Comparison of ENCODE assay signal across 10 cellular contexts in the genomic region with DNA sequence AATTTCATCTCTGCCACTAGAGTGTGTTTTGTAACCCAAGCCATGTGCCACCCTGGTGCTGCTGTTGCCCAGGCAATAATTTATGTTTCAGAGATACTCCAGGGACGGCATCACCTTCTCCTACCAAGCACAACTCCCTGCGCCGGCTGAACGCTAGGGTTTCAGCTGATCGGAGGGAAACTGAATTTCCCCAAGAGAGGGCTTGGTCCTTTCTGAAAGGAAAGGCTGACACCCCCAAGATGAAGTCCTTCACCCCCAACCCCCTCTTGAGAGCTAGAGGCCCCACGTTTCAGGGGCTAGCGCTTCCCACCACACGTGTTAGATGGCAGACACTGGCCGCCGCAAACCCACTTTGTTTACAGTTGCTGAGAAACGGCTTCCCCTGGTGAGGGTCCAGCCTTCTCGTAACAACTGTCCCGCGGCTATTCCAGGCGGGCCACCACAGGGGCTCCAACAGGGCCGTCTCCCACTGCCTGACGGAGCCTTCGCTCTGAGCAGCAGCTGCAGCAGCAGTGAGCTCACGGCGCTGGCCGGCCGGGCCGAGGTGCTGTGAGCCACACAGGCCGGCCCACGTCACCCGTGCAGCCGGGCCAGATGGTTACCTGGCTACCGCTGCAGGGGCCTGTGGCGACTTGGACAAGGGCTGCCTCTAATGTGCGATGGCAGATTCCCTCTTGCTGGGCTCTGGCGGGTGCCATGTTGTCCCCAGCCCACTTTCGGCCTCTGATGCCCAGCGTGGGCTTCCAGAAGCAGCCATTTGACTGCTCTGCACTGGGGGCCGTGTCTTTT.
DNase-seq lines count a peak whose midpoint lies in the region; ATAC-seq and TF ChIP-seq lines count a peak whose summit lies in the region.
"Had no signal": no experiment of that assay in that cellular context is flagged by ENCODE, and none has a peak within 500 bp of the region (broad histone marks: within the 10 kb centered on the region; RNA-seq: fewer than 3 reads in every experiment).

No MANE protein-coding gene starts in this region.

- TF ChIP-seq EP300 in tibial nerve (IDR thresholded peaks at IDR 0.05), result no peak

- no peak for TF ChIP-seq POLR2A in tibial nerve (IDR thresholded peaks at IDR 0.05)

- ATAC-seq in HG02678 (IDR thresholded peaks at IDR 0.05; ENCODE audit: unreplicated experiment), result no peak
- ATAC-seq in GM18868 (IDR thresholded peaks at IDR 0.05; ENCODE audit: unreplicated experiment), result no peak

- H3K27me3 Mint-ChIP-seq in mesothelial cell of epicardium (ENCODE audit: low read depth), result peaks cover 2% of the 10 kb centered on the region

- H3K9me3 Mint-ChIP-seq in mesothelial cell of epicardium, result no peaks in the 10 kb centered on the region

- intact Hi-C loops in dorsolateral prefrontal cortex (cut with DNase I), result no loop called here

- WGBS in tibial nerve, 2 donors, result 37 to 49% methylated on average over 34 of the region's 34 CpGs

- peak overlapping the region; percentile 65 to 97 (median 86) for H3K4me2 ChIP-seq in BLaER1 treated with 17β-estradiol and CSF1 and Interleukin-3, amounts not matched to agents 10 nM and 100 nM
- H3K4me2 ChIP-seq: smooth muscle cell had no signal

- peak overlapping the region in 9 of 11 experiments; percentile 0 to 57 (median 34); a peak in 14 of 22 replicates for H3K9ac ChIP-seq in BLaER1 treated with 17β-estradiol and CSF1 and Interleukin-3, amounts not matched to agents 10 nM and 100 nM

- H3K4me3 Mint-ChIP-seq in mesothelial cell of epicardium, result no peak overlapping the region

- H3K9me3 ChIP-seq in BLaER1 treated with 17β-estradiol and CSF1 and Interleukin-3, amounts not matched to agents 10 nM and 100 nM (replicated peaks in 1 of 11), result no peaks in the 10 kb centered on the region
- no peaks in the 10 kb centered on the region for H3K9me3 ChIP-seq in tibial nerve

- peaks cover 27 to 69% (median 66%) of the 10 kb centered on the region in 10 experiments for H3K4me1 ChIP-seq in BLaER1 treated with 17β-estradiol and CSF1 and Interleukin-3, amounts not matched to agents 10 nM and 100 nM
- peaks cover 0 to 16% (median 3%) of the 10 kb centered on the region in 4 donors for H3K4me1 ChIP-seq in tibial nerve

- peaks cover 16% of the 10 kb centered on the region for H3K4me1 Mint-ChIP-seq in mesothelial cell of epicardium

- H3K4me3 ChIP-seq in BLaER1 treated with 17β-estradiol and CSF1 and Interleukin-3, amounts not matched to agents 10 nM and 100 nM, result peak overlapping the region in 2 of 10 experiments; percentile 0 to 17; a peak in 2 of 20 replicates
- H3K4me3 ChIP-seq in dorsolateral prefrontal cortex (peak overlapping the region in 19 of 59 donors; percentile 1 to 39 (median 24)), tibial nerve (no peak overlapping the region)
- H3K4me3 ChIP-seq: smooth muscle cell had no signal

- H3K27ac Mint-ChIP-seq in mesothelial cell of epicardium, result peak overlapping the region; percentile 9

- peak overlapping the region in 5 of 11 experiments; percentile 8 to 55 (median 24); a peak in 9 of 22 replicates for H3K27ac ChIP-seq in BLaER1 treated with 17β-estradiol and CSF1 and Interleukin-3, amounts not matched to agents 10 nM and 100 nM
- peak overlapping the region in 56 of 59 donors; percentile 13 to 93 (median 72) for H3K27ac ChIP-seq in dorsolateral prefrontal cortex
- H3K27ac ChIP-seq in tibial nerve, result no peak overlapping the region
- H3K27ac ChIP-seq: C4-2B had no signal

- peaks cover 7% of the 10 kb centered on the region for H3K36me3 Mint-ChIP-seq in mesothelial cell of epicardium

- peaks cover 0 to 6% (median 0%) of the 10 kb centered on the region in 11 experiments; a peak in 1 of 22 replicates for H4K20me1 ChIP-seq in BLaER1 treated with 17β-estradiol and CSF1 and Interleukin-3, amounts not matched to agents 10 nM and 100 nM

- peaks cover 12 to 52% (median 22%) of the 10 kb centered on the region in 11 experiments; a peak in 21 of 22 replicates for H3K27me3 ChIP-seq in BLaER1 treated with 17β-estradiol and CSF1 and Interleukin-3, amounts not matched to agents 10 nM and 100 nM
- peaks cover 0 to 7% (median 0%) of the 10 kb centered on the region in 45 donors for H3K27me3 ChIP-seq in dorsolateral prefrontal cortex
- peaks cover 0 to 38% of the 10 kb centered on the region in 2 donors for H3K27me3 ChIP-seq in tibial nerve

- TF ChIP-seq CTCF in dorsolateral prefrontal cortex (IDR thresholded peaks at IDR 0.05 in 54 of 56, conservative IDR thresholded peaks at IDR 0.05 in 2 of 56; ENCODE audit: low read depth in 1 of 56, partially characterized antibody in 56 of 56) (peak in 1 of 56 donors; percentile 14), mesothelial cell of epicardium (IDR thresholded peaks at IDR 0.05; ENCODE audit: unreplicated experiment) (no peak), tibial nerve (IDR thresholded peaks at IDR 0.05) (no peak)

- DNase-seq in NCI-H187 treated with DMSO at 0.1 percent for 48 hours (lab: John Stamatoyannopoulos, UW) (peak; percentile 79), dorsolateral prefrontal cortex (peak in 5 of 10 donors; percentile 34 to 44 (median 38)), mesothelial cell of epicardium (ENCODE audit: low spot score in 2 of 2, unreplicated experiment in 2 of 2) (no peak), COLO668 (lab: John Stamatoyannopoulos, UW; ENCODE audit: unreplicated experiment) (no peak), tibial nerve (ENCODE audit: low spot score in 2 of 2) (no peak)

- peaks cover 22 to 38% (median 32%) of the 10 kb centered on the region in 11 experiments for H3K36me3 ChIP-seq in BLaER1 treated with 17β-estradiol and CSF1 and Interleukin-3, amounts not matched to agents 10 nM and 100 nM
- peaks cover 0 to 29% (median under 1%) of the 10 kb centered on the region in 3 donors for H3K36me3 ChIP-seq in tibial nerve

Comparison
In these comparisons a context has a peak if more than half of its experiments do, and no peak if none do; other contexts are left out.
1. H3K27ac ChIP-seq: peak in dorsolateral prefrontal cortex (56 of 59); none in tibial nerve (0 of 4).